Comparison of ENCODE assay signal across 21 cellular contexts in genomic region chr4:133920236-133920635, GRCh38.
"Had no signal": no experiment of that assay in that cellular context is flagged by ENCODE, and none has a peak within 500 bp of the region (broad histone marks: within the 10 kb centered on the region; RNA-seq: fewer than 3 reads in every experiment).

No MANE protein-coding gene starts in this region.

- H3K4me2 ChIP-seq: hepatocyte had no signal

- H3K27me3 ChIP-seq: colonic mucosa, esophagus muscularis mucosa, gastrocnemius medialis, heart left ventricle, hepatocyte, left lung had no signal

- H3K36me3 ChIP-seq: colonic mucosa, esophagus muscularis mucosa, gastrocnemius medialis, heart left ventricle, left lung, lower lobe of right lung had no signal

- ATAC-seq: effector memory CD8-positive, alpha-beta T cell; gastrocnemius medialis; heart left ventricle; left cardiac atrium; left lung; left ventricle myocardium superior; lower lobe of right lung; naive thymus-derived CD4-positive, alpha-beta T cell had no signal

- H3K27ac ChIP-seq: colonic mucosa, esophagus muscularis mucosa, gastrocnemius medialis, heart left ventricle, hepatocyte, left lung, lower lobe of right lung had no signal

- DNase-seq: colonic mucosa; cortex of kidney; effector CD8-positive, alpha-beta T cell; effector memory CD8-positive, alpha-beta T cell; endodermal cell; foreskin melanocyte; gastrocnemius medialis; heart left ventricle; hypothalamus; immature natural killer cell; left cardiac atrium; left lung; left ventricle myocardium superior; lower lobe of right lung; mesendoderm; midbrain; naive thymus-derived CD4-positive, alpha-beta T cell had no signal

- FAIRE-seq: endometrium, keratinocyte had no signal

- H3K9me3 ChIP-seq: colonic mucosa, esophagus muscularis mucosa, gastrocnemius medialis, lower lobe of right lung had no signal

- H3K4me3 ChIP-seq: colonic mucosa, esophagus muscularis mucosa, gastrocnemius medialis, heart left ventricle, hepatocyte, left lung, lower lobe of right lung had no signal

- H3K4me1 ChIP-seq: colonic mucosa, esophagus muscularis mucosa, gastrocnemius medialis, heart left ventricle, left lung, lower lobe of right lung had no signal

- H2AFZ ChIP-seq: hepatocyte had no signal
